In genomic region chr9:91207889-91208651, GRCh38 we compare ENCODE assay signal across 8 cellular contexts.
DNase-seq lines count a peak whose midpoint lies in the region; ATAC-seq and TF ChIP-seq lines count a peak whose summit lies in the region.

No MANE protein-coding gene starts in this region.

- TF ChIP-seq CTCF in GM12864 (IDR thresholded peaks at IDR 0.05; ENCODE audit: low read depth, low read length, missing control alignments) (no peak), MCF 10A (IDR thresholded peaks at IDR 0.05; ENCODE audit: unreplicated experiment) (no peak)

- H3K27me3 Mint-ChIP-seq in MCF 10A (ENCODE audit: insufficient read depth, unreplicated experiment) = no peaks in the 10 kb centered on the region

- POLR2A ChIA-PET in MCF 10A (lab: Yijun Ruan, JAX) = interaction anchor here (0.6 to 3.3 kb wide), 23 partner anchors 8 to 514 kb away, joined by 3 to 62 read pairs (median 4); no protein-coding TSS in a partner anchor

- peaks cover 19% of the 10 kb centered on the region for H3K4me1 Mint-ChIP-seq in MCF 10A (ENCODE audit: insufficient read depth, unreplicated experiment)

- H3K4me3 ChIP-seq in GM12864 (ENCODE audit: low read depth, low read length) = no peak overlapping the region; the same call in 1 of the 2 replicates

- H3K27ac Mint-ChIP-seq in MCF 10A (ENCODE audit: low read depth, unreplicated experiment) = peak overlapping the region; percentile 65

- BruUV-seq in MCF 10A (replicated peaks; lab: Mats Ljungman, UMichigan) = no TSS peak

- intact Hi-C loops in MCF 10A (cut with micrococcal nuclease) = no loop called here

- no peaks in the 10 kb centered on the region for H3K9me3 Mint-ChIP-seq in MCF 10A (ENCODE audit: unreplicated experiment)

- ATAC-seq in GM21717 (IDR thresholded peaks at IDR 0.05; ENCODE audit: unreplicated experiment) = peak; percentile 87

- H3K36me3 Mint-ChIP-seq in MCF 10A (ENCODE audit: insufficient read depth, unreplicated experiment) = no peaks in the 10 kb centered on the region

- DNase-seq in GM12864 (ENCODE audit: low read depth) (peak; percentile 85), LHCN-M2 (ENCODE audit: low read depth) (peak; percentile 44), MCF 10A (ENCODE audit: unreplicated experiment) (peak; percentile 84), midbrain (lab: John Stamatoyannopoulos, UW) (peak; percentile 36), nucleus accumbens (lab: John Stamatoyannopoulos, UW) (no peak), HuH-7.5 (ENCODE audit: low spot score) (no peak)
- no peak for DNase-seq in stimulated activated CD4-positive, alpha-beta T cell treated with anti-CD3 and anti-CD28 coated beads, Interleukin-2, amount 100 ng/mL, for 48 hours

- peak overlapping the region; percentile 40 for H3K4me3 Mint-ChIP-seq in MCF 10A (ENCODE audit: unreplicated experiment)

- CTCF ChIA-PET in MCF 10A (lab: Yijun Ruan, JAX) = interaction anchor here (0.6 to 1.9 kb wide), 5 partner anchors 31 to 292 kb away, joined by 3 to 4 read pairs (median 4); no protein-coding TSS in a partner anchor

Comparison
In these comparisons a context has a peak if more than half of its experiments do, and no peak if none do; other contexts are left out.
1. DNase-seq: peak in GM12864 (single experiment), LHCN-M2 (single experiment), MCF 10A (single experiment) and midbrain (single experiment); none in nucleus accumbens (0 of 56), HuH-7.5 (single experiment) and stimulated activated CD4-positive, alpha-beta T cell treated with anti-CD3 and anti-CD28 coated beads, Interleukin-2, amount 100 ng/mL, for 48 hours (0 of 2).